In the genomic region with DNA sequence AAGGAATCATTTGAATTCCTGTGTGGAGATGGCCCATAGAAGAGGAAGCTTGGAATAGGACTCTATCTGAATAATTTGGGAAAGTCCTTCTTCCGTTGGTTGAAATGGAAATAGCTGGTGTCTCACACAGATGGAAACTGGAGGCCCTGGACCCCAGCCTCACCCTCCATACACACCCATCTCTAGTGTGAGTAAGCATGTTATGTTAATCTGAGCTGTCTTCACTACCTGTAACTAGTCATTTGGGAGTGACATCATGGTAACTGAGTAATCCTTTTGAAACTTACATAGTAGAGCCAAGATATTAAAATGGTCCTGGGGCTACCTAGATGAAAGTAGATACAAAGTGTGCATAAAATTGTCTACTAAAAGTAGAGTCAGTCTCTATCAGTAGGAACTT, we compare ENCODE assay signal across 13 cellular contexts.
DNase-seq lines count a peak whose midpoint lies in the region; ATAC-seq and TF ChIP-seq lines count a peak whose summit lies in the region.
"Had no signal": no experiment of that assay in that cellular context is flagged by ENCODE, and none has a peak within 500 bp of the region (broad histone marks: within the 10 kb centered on the region; RNA-seq: fewer than 3 reads in every experiment).

No MANE protein-coding gene starts in this region.

- 33 to 42% methylated on average over 1 of the region's 1 CpG for WGBS in GM23248 (ENCODE audit: low coverage in 1 of 2, low lambda C conversion rate in 2 of 2, missing lambda C conversion rate in 2 of 2), 2 experiments

- H3K27ac ChIP-seq in GM23248: peak overlapping the region; percentile 82
- H3K27ac ChIP-seq in coronary artery: peak overlapping the region; percentile 25 to 69

- H3K9me3 ChIP-seq in GM23248 (ENCODE audit: low read depth): no peaks in the 10 kb centered on the region

- no peaks in the 10 kb centered on the region for H4K20me1 ChIP-seq in GM23248 (ENCODE audit: insufficient read depth)

- peaks cover 44% of the 10 kb centered on the region for H3K4me1 ChIP-seq in GM23248 (ENCODE audit: insufficient read depth)

- H3K4me3 ChIP-seq in GM23248 (no peak overlapping the region), coronary artery (no peak overlapping the region)

- peak overlapping the region; percentile 79 for H3K4me2 ChIP-seq in GM23248 (ENCODE audit: unreplicated experiment)

- peaks cover 26% of the 10 kb centered on the region for H3F3A ChIP-seq in GM23248 (ENCODE audit: insufficient read depth)

- H3K36me3 ChIP-seq in GM23248 (ENCODE audit: low read depth): no peaks in the 10 kb centered on the region

- no peak overlapping the region for H2AFZ ChIP-seq in GM23248

- TF ChIP-seq CTCF in coronary artery (IDR thresholded peaks at IDR 0.05): no peak

- peak; percentile 55 for DNase-seq in GM23248
- DNase-seq in NCI-H69 (lab: John Stamatoyannopoulos, UW): peak; percentile 47
- no peak for DNase-seq in coronary artery (ENCODE audit: low spot score)
- DNase-seq in renal cortical epithelial cell (ENCODE audit: low read depth): peak; percentile 72
- DNase-seq in NK-92 (lab: John Stamatoyannopoulos, UW; ENCODE audit: unreplicated experiment): no peak
- DNase-seq: CD8-positive, alpha-beta memory T cell; islet precursor cell; NCI-H187 treated with DMSO at 0.1 percent for 48 hours; nephron progenitor cell; stimulated activated naive B cell treated with anti-CD40 and anti-IgM and Interleukin-4, amounts not matched to agents 10 μg/mL and 1 μg/mL and 100 μg/mL, for 72 hours had no signal

- H3K79me2 ChIP-seq in GM23248 (ENCODE audit: insufficient read depth): peaks cover 58% of the 10 kb centered on the region

- no peak for ATAC-seq in HG02759 (IDR thresholded peaks at IDR 0.05; ENCODE audit: unreplicated experiment)
- ATAC-seq in HG02840 (IDR thresholded peaks at IDR 0.05; ENCODE audit: low FRiP score, unreplicated experiment): no peak
- ATAC-seq in HG02885 (IDR thresholded peaks at IDR 0.05; ENCODE audit: poor library complexity, unreplicated experiment): no peak
- ATAC-seq: stimulated activated naive B cell treated with anti-CD40 and anti-IgM and Interleukin-4, amounts not matched to agents 10 μg/mL and 1 μg/mL and 100 μg/mL, for 72 hours had no signal

- in situ Hi-C loops in GM23248 (cut with MboI): no loop called here

- H3K9ac ChIP-seq in GM23248: no peak overlapping the region

- H3K9me2 ChIP-seq in GM23248 (ENCODE audit: insufficient read depth): no peaks in the 10 kb centered on the region

- no peaks in the 10 kb centered on the region for H3K27me3 ChIP-seq in GM23248 (replicated peaks; ENCODE audit: insufficient read depth)

Comparison
In these comparisons a context has a peak if more than half of its experiments do, and no peak if none do; other contexts are left out.
1. DNase-seq: peak in GM23248 (single experiment), NCI-H69 (single experiment) and renal cortical epithelial cell (single experiment); none in coronary artery (single experiment) and NK-92 (single experiment).